20 cellular contexts compared by ENCODE assay signal in the genomic region with DNA sequence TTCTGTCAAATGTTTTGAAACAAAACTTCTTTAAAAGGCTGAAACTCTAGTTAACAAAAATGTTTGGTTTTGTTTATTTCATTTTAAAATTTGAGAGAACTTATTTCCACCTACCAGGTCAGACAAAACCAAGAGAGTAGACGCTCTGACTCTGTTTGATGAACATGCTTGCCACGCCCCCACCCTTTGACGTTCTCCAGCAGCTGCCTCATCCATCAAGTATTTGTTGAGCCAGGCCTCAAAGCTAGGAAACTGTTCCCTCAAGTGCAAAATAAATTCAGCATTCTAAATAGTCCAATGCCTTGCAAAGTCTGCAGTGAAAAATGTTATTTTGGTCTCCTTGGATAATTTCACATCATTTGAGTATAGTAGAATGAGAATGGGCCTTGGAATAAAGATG.
"Had no signal": no experiment of that assay in that cellular context is flagged by ENCODE, and none has a peak within 500 bp of the region (broad histone marks: within the 10 kb centered on the region; RNA-seq: fewer than 3 reads in every experiment).

No MANE protein-coding gene starts in this region.

- H3K36me3 ChIP-seq: pancreas, right lobe of liver, spleen, thoracic aorta, upper lobe of right lung had no signal

- H3K27ac ChIP-seq: pancreas, right lobe of liver, spleen, thoracic aorta, upper lobe of right lung had no signal

- DNase-seq: activated CD4-positive, alpha-beta T cell treated with anti-CD3 and anti-CD28 coated beads, Interleukin-2, amount 10 ng/mL, durations not matched to agents 24 days and 14 days; activated CD4-positive, CD25-positive, alpha-beta regulatory T cell; activated CD8-positive, alpha-beta T cell treated with anti-CD3 and anti-CD28 coated beads for 36 hours; activated naive CD4-positive, alpha-beta T cell; activated naive CD8-positive, alpha-beta T cell treated with anti-CD3 and anti-CD28 coated beads for 36 hours; activated T-cell treated with anti-CD3 and anti-CD28 coated beads, Interleukin-2, amount 50 U/mL, for 1 hour; cerebellar nuclear complex; effector memory CD8-positive, alpha-beta T cell; foreskin melanocyte; glutamatergic neuron; left ventricle myocardium superior; naive B cell; pancreas; right lobe of liver; SK-N-SH; spleen; stimulated activated naive B cell treated with anti-CD40 and anti-IgM and Interleukin-4, amounts not matched to agents 10 μg/mL and 1 μg/mL and 100 μg/mL, for 72 hours; upper lobe of right lung had no signal

- H3K4me1 ChIP-seq: pancreas, right lobe of liver, spleen, upper lobe of right lung had no signal

- H3K4me3 ChIP-seq: pancreas, right lobe of liver, spleen, thoracic aorta, upper lobe of right lung had no signal

- ATAC-seq: activated CD8-positive, alpha-beta T cell treated with anti-CD3 and anti-CD28 coated beads for 36 hours; activated T-helper 17 cell treated with anti-CD3 and anti-CD28 coated beads, Interleukin-2, amount 50 U/mL, for 72 hours; effector memory CD8-positive, alpha-beta T cell; left ventricle myocardium superior; pancreas; right lobe of liver; stimulated activated naive B cell treated with anti-CD40 and anti-IgM and Interleukin-4, amounts not matched to agents 10 μg/mL and 1 μg/mL and 100 μg/mL, for 72 hours; upper lobe of right lung had no signal

- H3K27me3 ChIP-seq: pancreas, right lobe of liver, spleen, upper lobe of right lung had no signal

- H3K9me3 ChIP-seq: pancreas, right lobe of liver, SK-N-SH, thoracic aorta, upper lobe of right lung had no signal
